ENCODE assay signal across 1 cellular context in genomic region chrX:25013593-25014365, GRCh38.
TF ChIP-seq lines count a peak whose summit lies in the region.

No MANE protein-coding gene starts in this region.

TF ChIP-seq in K562, 482 proteins besides CTCF, POLR2A, EP300 and RAD21 (continued from another document and continues in another):
- TF ChIP-seq, protein P1, sequence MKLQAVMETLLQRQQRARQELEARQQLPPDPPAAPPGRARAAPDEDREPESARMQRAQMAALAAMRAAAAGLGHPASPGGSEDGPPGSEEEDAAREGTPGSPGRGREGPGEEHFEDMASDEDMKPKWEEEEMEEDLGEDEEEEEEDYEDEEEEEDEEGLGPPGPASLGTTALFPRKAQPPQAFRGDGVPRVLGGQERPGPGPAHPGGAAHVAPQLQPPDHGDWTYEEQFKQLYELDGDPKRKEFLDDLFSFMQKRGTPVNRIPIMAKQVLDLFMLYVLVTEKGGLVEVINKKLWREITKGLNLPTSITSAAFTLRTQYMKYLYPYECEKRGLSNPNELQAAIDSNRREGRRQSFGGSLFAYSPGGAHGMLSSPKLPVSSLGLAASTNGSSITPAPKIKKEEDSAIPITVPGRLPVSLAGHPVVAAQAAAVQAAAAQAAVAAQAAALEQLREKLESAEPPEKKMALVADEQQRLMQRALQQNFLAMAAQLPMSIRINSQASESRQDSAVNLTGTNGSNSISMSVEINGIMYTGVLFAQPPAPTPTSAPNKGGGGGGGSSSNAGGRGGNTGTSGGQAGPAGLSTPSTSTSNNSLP (IDR thresholded peaks at IDR 0.05; ENCODE audit: borderline replicate concordance, low read depth, low read length): no peak
- TF ChIP-seq CTCFL (IDR thresholded peaks at IDR 0.05; ENCODE audit: borderline replicate concordance, insufficient read depth, low read depth, low read length, poor library complexity, severe bottlenecking) (no peak), ZNF511 (CRISPR knock-in tag; IDR thresholded peaks at IDR 0.05) (no peak), MAFK (IDR thresholded peaks at IDR 0.05; ENCODE audit: low read length) (no peak), MED1 (CRISPR knock-in tag; IDR thresholded peaks at IDR 0.05; ENCODE audit: borderline replicate concordance) (no peak), TAF15 (IDR thresholded peaks at IDR 0.05; ENCODE audit: low read depth, low read length) (no peak), L3MBTL2 (IDR thresholded peaks at IDR 0.05) (peak; percentile 35; the same call in 1 of the 2 replicates), TAF9B (IDR thresholded peaks at IDR 0.05; ENCODE audit: partially characterized antibody) (no peak), BRF2 (IDR thresholded peaks at IDR 0.05; ENCODE audit: borderline replicate concordance, insufficient read depth, insufficient read length) (no peak), IFI16 (CRISPR knock-in tag; IDR thresholded peaks at IDR 0.05) (no peak), ZC3H8 (IDR thresholded peaks at IDR 0.05) (no peak), SRSF9 (IDR thresholded peaks at IDR 0.05; ENCODE audit: borderline replicate concordance, low read depth, low read length) (no peak), ZBTB26 (CRISPR knock-in tag; IDR thresholded peaks at IDR 0.05) (0 out of 2 replicates have a peak, but pooled peaks have one; percentile 23), ATF4 (CRISPR knock-in tag; IDR thresholded peaks at IDR 0.05) (no peak)
- TF ChIP-seq, protein P2, sequence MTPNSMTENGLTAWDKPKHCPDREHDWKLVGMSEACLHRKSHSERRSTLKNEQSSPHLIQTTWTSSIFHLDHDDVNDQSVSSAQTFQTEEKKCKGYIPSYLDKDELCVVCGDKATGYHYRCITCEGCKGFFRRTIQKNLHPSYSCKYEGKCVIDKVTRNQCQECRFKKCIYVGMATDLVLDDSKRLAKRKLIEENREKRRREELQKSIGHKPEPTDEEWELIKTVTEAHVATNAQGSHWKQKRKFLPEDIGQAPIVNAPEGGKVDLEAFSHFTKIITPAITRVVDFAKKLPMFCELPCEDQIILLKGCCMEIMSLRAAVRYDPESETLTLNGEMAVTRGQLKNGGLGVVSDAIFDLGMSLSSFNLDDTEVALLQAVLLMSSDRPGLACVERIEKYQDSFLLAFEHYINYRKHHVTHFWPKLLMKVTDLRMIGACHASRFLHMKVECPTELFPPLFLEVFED (CRISPR knock-in tag; conservative IDR thresholded peaks at IDR 0.05): no peak
- TF ChIP-seq, protein P3, sequence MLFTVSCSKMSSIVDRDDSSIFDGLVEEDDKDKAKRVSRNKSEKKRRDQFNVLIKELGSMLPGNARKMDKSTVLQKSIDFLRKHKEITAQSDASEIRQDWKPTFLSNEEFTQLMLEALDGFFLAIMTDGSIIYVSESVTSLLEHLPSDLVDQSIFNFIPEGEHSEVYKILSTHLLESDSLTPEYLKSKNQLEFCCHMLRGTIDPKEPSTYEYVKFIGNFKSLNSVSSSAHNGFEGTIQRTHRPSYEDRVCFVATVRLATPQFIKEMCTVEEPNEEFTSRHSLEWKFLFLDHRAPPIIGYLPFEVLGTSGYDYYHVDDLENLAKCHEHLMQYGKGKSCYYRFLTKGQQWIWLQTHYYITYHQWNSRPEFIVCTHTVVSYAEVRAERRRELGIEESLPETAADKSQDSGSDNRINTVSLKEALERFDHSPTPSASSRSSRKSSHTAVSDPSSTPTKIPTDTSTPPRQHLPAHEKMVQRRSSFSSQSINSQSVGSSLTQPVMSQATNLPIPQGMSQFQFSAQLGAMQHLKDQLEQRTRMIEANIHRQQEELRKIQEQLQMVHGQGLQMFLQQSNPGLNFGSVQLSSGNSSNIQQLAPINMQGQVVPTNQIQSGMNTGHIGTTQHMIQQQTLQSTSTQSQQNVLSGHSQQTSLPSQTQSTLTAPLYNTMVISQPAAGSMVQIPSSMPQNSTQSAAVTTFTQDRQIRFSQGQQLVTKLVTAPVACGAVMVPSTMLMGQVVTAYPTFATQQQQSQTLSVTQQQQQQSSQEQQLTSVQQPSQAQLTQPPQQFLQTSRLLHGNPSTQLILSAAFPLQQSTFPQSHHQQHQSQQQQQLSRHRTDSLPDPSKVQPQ (CRISPR knock-in tag; IDR thresholded peaks at IDR 0.05; ENCODE audit: borderline replicate concordance): no peak
- TF ChIP-seq, protein P4, sequence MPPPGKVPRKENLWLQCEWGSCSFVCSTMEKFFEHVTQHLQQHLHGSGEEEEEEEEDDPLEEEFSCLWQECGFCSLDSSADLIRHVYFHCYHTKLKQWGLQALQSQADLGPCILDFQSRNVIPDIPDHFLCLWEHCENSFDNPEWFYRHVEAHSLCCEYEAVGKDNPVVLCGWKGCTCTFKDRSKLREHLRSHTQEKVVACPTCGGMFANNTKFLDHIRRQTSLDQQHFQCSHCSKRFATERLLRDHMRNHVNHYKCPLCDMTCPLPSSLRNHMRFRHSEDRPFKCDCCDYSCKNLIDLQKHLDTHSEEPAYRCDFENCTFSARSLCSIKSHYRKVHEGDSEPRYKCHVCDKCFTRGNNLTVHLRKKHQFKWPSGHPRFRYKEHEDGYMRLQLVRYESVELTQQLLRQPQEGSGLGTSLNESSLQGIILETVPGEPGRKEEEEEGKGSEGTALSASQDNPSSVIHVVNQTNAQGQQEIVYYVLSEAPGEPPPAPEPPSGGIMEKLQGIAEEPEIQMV (tag; conservative IDR thresholded peaks at IDR 0.05; ENCODE audit: low read depth): 0 out of 2 replicates have a peak, but pooled peaks have one; percentile 21
- TF ChIP-seq, protein P5, sequence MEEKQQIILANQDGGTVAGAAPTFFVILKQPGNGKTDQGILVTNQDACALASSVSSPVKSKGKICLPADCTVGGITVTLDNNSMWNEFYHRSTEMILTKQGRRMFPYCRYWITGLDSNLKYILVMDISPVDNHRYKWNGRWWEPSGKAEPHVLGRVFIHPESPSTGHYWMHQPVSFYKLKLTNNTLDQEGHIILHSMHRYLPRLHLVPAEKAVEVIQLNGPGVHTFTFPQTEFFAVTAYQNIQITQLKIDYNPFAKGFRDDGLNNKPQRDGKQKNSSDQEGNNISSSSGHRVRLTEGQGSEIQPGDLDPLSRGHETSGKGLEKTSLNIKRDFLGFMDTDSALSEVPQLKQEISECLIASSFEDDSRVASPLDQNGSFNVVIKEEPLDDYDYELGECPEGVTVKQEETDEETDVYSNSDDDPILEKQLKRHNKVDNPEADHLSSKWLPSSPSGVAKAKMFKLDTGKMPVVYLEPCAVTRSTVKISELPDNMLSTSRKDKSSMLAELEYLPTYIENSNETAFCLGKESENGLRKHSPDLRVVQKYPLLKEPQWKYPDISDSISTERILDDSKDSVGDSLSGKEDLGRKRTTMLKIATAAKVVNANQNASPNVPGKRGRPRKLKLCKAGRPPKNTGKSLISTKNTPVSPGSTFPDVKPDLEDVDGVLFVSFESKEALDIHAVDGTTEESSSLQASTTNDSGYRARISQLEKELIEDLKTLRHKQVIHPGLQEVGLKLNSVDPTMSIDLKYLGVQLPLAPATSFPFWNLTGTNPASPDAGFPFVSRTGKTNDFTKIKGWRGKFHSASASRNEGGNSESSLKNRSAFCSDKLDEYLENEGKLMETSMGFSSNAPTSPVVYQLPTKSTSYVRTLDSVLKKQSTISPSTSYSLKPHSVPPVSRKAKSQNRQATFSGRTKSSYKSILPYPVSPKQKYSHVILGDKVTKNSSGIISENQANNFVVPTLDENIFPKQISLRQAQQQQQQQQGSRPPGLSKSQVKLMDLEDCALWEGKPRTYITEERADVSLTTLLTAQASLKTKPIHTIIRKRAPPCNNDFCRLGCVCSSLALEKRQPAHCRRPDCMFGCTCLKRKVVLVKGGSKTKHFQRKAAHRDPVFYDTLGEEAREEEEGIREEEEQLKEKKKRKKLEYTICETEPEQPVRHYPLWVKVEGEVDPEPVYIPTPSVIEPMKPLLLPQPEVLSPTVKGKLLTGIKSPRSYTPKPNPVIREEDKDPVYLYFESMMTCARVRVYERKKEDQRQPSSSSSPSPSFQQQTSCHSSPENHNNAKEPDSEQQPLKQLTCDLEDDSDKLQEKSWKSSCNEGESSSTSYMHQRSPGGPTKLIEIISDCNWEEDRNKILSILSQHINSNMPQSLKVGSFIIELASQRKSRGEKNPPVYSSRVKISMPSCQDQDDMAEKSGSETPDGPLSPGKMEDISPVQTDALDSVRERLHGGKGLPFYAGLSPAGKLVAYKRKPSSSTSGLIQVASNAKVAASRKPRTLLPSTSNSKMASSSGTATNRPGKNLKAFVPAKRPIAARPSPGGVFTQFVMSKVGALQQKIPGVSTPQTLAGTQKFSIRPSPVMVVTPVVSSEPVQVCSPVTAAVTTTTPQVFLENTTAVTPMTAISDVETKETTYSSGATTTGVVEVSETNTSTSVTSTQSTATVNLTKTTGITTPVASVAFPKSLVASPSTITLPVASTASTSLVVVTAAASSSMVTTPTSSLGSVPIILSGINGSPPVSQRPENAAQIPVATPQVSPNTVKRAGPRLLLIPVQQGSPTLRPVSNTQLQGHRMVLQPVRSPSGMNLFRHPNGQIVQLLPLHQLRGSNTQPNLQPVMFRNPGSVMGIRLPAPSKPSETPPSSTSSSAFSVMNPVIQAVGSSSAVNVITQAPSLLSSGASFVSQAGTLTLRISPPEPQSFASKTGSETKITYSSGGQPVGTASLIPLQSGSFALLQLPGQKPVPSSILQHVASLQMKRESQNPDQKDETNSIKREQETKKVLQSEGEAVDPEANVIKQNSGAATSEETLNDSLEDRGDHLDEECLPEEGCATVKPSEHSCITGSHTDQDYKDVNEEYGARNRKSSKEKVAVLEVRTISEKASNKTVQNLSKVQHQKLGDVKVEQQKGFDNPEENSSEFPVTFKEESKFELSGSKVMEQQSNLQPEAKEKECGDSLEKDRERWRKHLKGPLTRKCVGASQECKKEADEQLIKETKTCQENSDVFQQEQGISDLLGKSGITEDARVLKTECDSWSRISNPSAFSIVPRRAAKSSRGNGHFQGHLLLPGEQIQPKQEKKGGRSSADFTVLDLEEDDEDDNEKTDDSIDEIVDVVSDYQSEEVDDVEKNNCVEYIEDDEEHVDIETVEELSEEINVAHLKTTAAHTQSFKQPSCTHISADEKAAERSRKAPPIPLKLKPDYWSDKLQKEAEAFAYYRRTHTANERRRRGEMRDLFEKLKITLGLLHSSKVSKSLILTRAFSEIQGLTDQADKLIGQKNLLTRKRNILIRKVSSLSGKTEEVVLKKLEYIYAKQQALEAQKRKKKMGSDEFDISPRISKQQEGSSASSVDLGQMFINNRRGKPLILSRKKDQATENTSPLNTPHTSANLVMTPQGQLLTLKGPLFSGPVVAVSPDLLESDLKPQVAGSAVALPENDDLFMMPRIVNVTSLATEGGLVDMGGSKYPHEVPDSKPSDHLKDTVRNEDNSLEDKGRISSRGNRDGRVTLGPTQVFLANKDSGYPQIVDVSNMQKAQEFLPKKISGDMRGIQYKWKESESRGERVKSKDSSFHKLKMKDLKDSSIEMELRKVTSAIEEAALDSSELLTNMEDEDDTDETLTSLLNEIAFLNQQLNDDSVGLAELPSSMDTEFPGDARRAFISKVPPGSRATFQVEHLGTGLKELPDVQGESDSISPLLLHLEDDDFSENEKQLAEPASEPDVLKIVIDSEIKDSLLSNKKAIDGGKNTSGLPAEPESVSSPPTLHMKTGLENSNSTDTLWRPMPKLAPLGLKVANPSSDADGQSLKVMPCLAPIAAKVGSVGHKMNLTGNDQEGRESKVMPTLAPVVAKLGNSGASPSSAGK (IDR thresholded peaks at IDR 0.05): 0 out of 2 replicates have a peak, but pooled peaks have one; percentile 23
